ENCODE assay signal across 9 cellular contexts in genomic region chr6:72553531-72554202, GRCh38.
A peak's percentile ranks its signal among the peaks of the same experiment; 100 is the strongest.
DNase-seq lines count a peak whose midpoint lies in the region; ATAC-seq and TF ChIP-seq lines count a peak whose summit lies in the region.
"Had no signal": no experiment of that assay in that cellular context is flagged by ENCODE, and none has a peak within 500 bp of the region (broad histone marks: within the 10 kb centered on the region; RNA-seq: fewer than 3 reads in every experiment).

No MANE protein-coding gene starts in this region.

- peak overlapping the region; percentile 52 for H3K4me2 ChIP-seq in smooth muscle cell

- H3K27me3 ChIP-seq in smooth muscle cell (ENCODE audit: low read depth), result no peaks in the 10 kb centered on the region
- H3K27me3 ChIP-seq: gastroesophageal sphincter had no signal

- peak; percentile 41 to 62 for ATAC-seq in activated T-cell treated with anti-CD3 and anti-CD28 coated beads, Interleukin-2, amount 50 U/mL, for 4 hours
- ATAC-seq: gastroesophageal sphincter had no signal

- 30% methylated on average over 5 of the region's 5 CpGs for WGBS in smooth muscle cell (ENCODE audit: low lambda C conversion rate)

- peaks cover 25% of the 10 kb centered on the region for H3F3A ChIP-seq in smooth muscle cell (ENCODE audit: low read depth)

- peaks cover 2% of the 10 kb centered on the region for H3K27me3 Mint-ChIP-seq in activated T-cell treated with anti-CD3 and anti-CD28 coated beads, Interleukin-2, amount 50 U/mL, for 4 hours (ENCODE audit: low read depth)

- no peak overlapping the region for H3K4me3 Mint-ChIP-seq in activated T-cell treated with anti-CD3 and anti-CD28 coated beads, Interleukin-2, amount 50 U/mL, for 4 hours

- no peak overlapping the region for H3K9ac ChIP-seq in smooth muscle cell (ENCODE audit: low read depth)

- peak overlapping the region; percentile 74 for H3K27ac ChIP-seq in smooth muscle cell (ENCODE audit: low read depth)
- H3K27ac ChIP-seq: gastroesophageal sphincter had no signal

- DNase-seq in activated T-cell treated with anti-CD3 and anti-CD28 coated beads, Interleukin-2, amount 50 U/mL, for 4 hours, result no peak
- no peak for DNase-seq in activated T-cell treated with anti-CD3 and anti-CD28 coated beads, Interleukin-2, amount 50 U/mL, for 1 hour
- DNase-seq in NCI-H748 (lab: John Stamatoyannopoulos, UW; ENCODE audit: unreplicated experiment) (peak; percentile 79), epithelial cell of proximal tubule (ENCODE audit: low read depth) (peak; percentile 2), smooth muscle cell (lab: John Stamatoyannopoulos, UW; ENCODE audit: unreplicated experiment) (no peak), nucleus accumbens (lab: John Stamatoyannopoulos, UW) (no peak), mesenteric fat pad (ENCODE audit: low spot score) (no peak), GM13976 (ENCODE audit: low spot score) (no peak)

- no peaks in the 10 kb centered on the region for H3K36me3 ChIP-seq in smooth muscle cell (ENCODE audit: low read depth)
- H3K36me3 ChIP-seq: gastroesophageal sphincter had no signal

- H3K79me2 ChIP-seq in smooth muscle cell (ENCODE audit: low read depth), result no peaks in the 10 kb centered on the region

- H2AFZ ChIP-seq in smooth muscle cell (ENCODE audit: low read depth), result no peak overlapping the region

- no peak for TF ChIP-seq CTCF in epithelial cell of proximal tubule (conservative IDR thresholded peaks at IDR 0.05; ENCODE audit: low read depth, low read length)
- no peak for TF ChIP-seq CTCF in smooth muscle cell (IDR thresholded peaks at IDR 0.05; ENCODE audit: borderline replicate concordance, insufficient read depth, poor library complexity, severe bottlenecking)
- TF ChIP-seq CTCF in GM13976 (IDR thresholded peaks at IDR 0.05; ENCODE audit: borderline replicate concordance, control extremely low read depth, extremely low read depth, insufficient read depth, missing control alignments), result no peak

- no peaks in the 10 kb centered on the region for H3K36me3 Mint-ChIP-seq in activated T-cell treated with anti-CD3 and anti-CD28 coated beads, Interleukin-2, amount 50 U/mL, for 4 hours (ENCODE audit: insufficient read depth)

- in situ Hi-C loops in GM13976 (cut with MboI; ENCODE audit: low sequenced_read_pairs, unreplicated experiment), result no loop called here

- H3K9me3 Mint-ChIP-seq in activated T-cell treated with anti-CD3 and anti-CD28 coated beads, Interleukin-2, amount 50 U/mL, for 4 hours, result no peaks in the 10 kb centered on the region

- no peaks in the 10 kb centered on the region for H4K20me1 ChIP-seq in smooth muscle cell (ENCODE audit: low read depth)

- H3K4me3 ChIP-seq in epithelial cell of proximal tubule (ENCODE audit: low read depth, low read length) (no peak overlapping the region), smooth muscle cell (no peak overlapping the region)
- H3K4me3 ChIP-seq: gastroesophageal sphincter had no signal

- H3K4me1 ChIP-seq in smooth muscle cell (ENCODE audit: low read depth), result no peaks in the 10 kb centered on the region

- H3K9me3 ChIP-seq in smooth muscle cell (replicated peaks; ENCODE audit: low read depth), result no peaks in the 10 kb centered on the region
- H3K9me3 ChIP-seq: gastroesophageal sphincter had no signal

- peaks cover 9% of the 10 kb centered on the region for H3K4me1 Mint-ChIP-seq in activated T-cell treated with anti-CD3 and anti-CD28 coated beads, Interleukin-2, amount 50 U/mL, for 4 hours (ENCODE audit: low read depth)

Comparison
In these comparisons a context has a peak if more than half of its experiments do, and no peak if none do; other contexts are left out.
1. DNase-seq: peak in NCI-H748 (single experiment) and epithelial cell of proximal tubule (single experiment); none in activated T-cell treated with anti-CD3 and anti-CD28 coated beads, Interleukin-2, amount 50 U/mL, for 4 hours (single experiment), activated T-cell treated with anti-CD3 and anti-CD28 coated beads, Interleukin-2, amount 50 U/mL, for 1 hour (single experiment), smooth muscle cell (single experiment), nucleus accumbens (0 of 56), mesenteric fat pad (single experiment) and GM13976 (single experiment).